25 cellular contexts compared by ENCODE assay signal in the genomic region with DNA sequence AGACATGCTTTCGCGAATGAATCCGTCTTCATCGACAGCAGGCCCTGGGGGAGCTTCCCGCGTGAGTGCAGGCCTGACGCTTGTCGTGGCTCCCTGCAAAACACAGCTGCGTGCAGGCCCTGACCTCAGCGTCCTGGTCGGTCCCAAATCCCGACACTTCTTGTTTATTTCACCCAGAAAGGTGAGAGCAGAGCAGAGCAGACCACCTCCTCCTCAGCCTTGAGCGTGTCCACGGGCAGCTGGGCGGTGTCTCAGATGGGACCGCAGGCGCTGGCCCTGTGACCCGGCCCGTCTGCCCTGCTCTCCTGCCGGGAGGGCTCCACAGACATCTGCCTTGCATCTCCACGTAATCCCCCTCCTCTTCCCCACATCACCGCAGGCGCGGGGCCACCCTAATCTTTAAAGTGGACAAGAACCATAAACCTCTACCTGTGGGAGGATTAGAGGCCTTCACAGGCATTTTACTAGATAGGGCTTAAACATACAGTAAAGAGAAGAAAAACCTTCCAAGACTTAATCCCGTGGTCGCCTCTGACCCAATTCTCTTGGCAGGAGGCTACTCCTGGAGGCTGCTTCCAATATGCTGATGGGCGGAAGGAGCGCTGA.
"Had no signal": no experiment of that assay in that cellular context is flagged by ENCODE, and none has a peak within 500 bp of the region (broad histone marks: within the 10 kb centered on the region; RNA-seq: fewer than 3 reads in every experiment).

No MANE protein-coding gene starts in this region.

- H3K27me3 ChIP-seq: dorsolateral prefrontal cortex, hepatocyte, spleen, stomach, transverse colon had no signal

- DNase-seq: cortex of kidney; dorsolateral prefrontal cortex; effector CD8-positive, alpha-beta T cell; foreskin melanocyte; head of caudate nucleus; kidney; left cardiac atrium; left ventricle myocardium inferior; mesendoderm; naive B cell; spleen; stimulated activated CD4-positive, alpha-beta T cell treated with anti-CD3 and anti-CD28 coated beads, Interleukin-15, amount 100 ng/mL, for 24 hours; stimulated activated CD4-positive, alpha-beta T cell treated with anti-CD3 and anti-CD28 coated beads, Interleukin-1b, Interleukin-23, amount 100 ng/mL, for 48 hours; stimulated activated CD4-positive, alpha-beta T cell treated with anti-CD3 and anti-CD28 coated beads, Interleukin-4, amount 100 ng/mL, for 24 hours; stimulated activated naive CD4-positive, alpha-beta T cell; stomach; substantia nigra; transverse colon had no signal

- H3K4me3 ChIP-seq: dorsolateral prefrontal cortex, hepatocyte, left ventricle myocardium inferior, lung, prostate gland, spleen, stomach, thoracic aorta, transverse colon had no signal

- H3K4me3 Mint-ChIP-seq: nephron had no signal

- H3K9me3 ChIP-seq: left ventricle myocardium inferior, prostate gland, thoracic aorta, transverse colon had no signal

- H3K27ac Mint-ChIP-seq: nephron had no signal

- ATAC-seq: left cardiac atrium, sciatic nerve had no signal

- H3K27ac ChIP-seq: dorsolateral prefrontal cortex, hepatocyte, left ventricle myocardium inferior, parathyroid adenoma, prostate gland, spleen, stomach, thoracic aorta, transverse colon had no signal

- H3K9me3 Mint-ChIP-seq: naive B cell, nephron had no signal

- H3K27me3 Mint-ChIP-seq: naive B cell had no signal
